Comparison of ENCODE assay signal across 1 cellular context in the genomic region with DNA sequence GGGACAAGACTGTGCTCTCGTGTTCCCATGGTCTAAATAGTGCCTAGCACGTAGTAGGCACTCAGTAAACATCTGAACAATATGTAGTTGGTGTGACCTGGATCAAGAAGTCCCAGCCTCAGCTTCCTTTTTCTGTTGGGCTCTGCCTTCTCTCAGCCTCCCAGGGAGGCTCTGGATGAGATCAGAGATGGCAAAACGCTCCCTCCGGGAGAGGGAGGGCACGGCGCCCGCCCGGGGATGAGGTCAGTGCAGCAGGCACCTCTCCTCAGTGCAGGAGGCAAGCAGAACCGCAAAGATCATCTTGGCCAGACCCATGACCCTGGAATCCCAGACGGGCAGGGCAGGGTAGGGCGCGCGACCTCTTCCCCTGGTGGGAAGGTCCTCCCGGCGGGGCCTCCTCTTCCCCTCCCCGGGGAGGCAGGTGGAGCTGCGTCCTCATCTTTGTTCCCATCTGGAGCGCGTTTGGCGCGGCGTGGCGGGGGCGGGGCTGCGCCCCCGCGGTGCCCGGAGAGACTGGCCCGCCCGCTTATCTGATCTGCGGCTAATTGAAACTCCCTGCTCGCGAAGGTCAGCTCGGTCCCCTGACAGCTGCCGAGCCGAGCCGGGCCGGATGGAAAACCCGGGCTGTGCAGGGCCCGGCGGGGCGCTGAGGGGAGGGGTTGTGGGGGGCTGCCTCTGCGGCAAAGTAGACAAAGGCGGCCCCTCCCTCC.
TF ChIP-seq lines count a peak whose summit lies in the region.

No MANE protein-coding gene starts in this region.

TF ChIP-seq in HepG2, 621 proteins besides CTCF, POLR2A, EP300 and RAD21 (continued from another document and continues in another):
- TF ChIP-seq, protein P1, sequence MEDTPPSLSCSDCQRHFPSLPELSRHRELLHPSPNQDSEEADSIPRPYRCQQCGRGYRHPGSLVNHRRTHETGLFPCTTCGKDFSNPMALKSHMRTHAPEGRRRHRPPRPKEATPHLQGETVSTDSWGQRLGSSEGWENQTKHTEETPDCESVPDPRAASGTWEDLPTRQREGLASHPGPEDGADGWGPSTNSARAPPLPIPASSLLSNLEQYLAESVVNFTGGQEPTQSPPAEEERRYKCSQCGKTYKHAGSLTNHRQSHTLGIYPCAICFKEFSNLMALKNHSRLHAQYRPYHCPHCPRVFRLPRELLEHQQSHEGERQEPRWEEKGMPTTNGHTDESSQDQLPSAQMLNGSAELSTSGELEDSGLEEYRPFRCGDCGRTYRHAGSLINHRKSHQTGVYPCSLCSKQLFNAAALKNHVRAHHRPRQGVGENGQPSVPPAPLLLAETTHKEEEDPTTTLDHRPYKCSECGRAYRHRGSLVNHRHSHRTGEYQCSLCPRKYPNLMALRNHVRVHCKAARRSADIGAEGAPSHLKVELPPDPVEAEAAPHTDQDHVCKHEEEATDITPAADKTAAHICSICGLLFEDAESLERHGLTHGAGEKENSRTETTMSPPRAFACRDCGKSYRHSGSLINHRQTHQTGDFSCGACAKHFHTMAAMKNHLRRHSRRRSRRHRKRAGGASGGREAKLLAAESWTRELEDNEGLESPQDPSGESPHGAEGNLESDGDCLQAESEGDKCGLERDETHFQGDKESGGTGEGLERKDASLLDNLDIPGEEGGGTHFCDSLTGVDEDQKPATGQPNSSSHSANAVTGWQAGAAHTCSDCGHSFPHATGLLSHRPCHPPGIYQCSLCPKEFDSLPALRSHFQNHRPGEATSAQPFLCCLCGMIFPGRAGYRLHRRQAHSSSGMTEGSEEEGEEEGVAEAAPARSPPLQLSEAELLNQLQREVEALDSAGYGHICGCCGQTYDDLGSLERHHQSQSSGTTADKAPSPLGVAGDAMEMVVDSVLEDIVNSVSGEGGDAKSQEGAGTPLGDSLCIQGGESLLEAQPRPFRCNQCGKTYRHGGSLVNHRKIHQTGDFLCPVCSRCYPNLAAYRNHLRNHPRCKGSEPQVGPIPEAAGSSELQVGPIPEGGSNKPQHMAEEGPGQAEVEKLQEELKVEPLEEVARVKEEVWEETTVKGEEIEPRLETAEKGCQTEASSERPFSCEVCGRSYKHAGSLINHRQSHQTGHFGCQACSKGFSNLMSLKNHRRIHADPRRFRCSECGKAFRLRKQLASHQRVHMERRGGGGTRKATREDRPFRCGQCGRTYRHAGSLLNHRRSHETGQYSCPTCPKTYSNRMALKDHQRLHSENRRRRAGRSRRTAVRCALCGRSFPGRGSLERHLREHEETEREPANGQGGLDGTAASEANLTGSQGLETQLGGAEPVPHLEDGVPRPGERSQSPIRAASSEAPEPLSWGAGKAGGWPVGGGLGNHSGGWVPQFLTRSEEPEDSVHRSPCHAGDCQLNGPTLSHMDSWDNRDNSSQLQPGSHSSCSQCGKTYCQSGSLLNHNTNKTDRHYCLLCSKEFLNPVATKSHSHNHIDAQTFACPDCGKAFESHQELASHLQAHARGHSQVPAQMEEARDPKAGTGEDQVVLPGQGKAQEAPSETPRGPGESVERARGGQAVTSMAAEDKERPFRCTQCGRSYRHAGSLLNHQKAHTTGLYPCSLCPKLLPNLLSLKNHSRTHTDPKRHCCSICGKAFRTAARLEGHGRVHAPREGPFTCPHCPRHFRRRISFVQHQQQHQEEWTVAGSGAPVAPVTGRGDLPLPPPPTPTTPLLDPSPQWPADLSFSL (CRISPR knock-in tag; IDR thresholded peaks at IDR 0.05): 0 out of 2 replicates have a peak, but pooled peaks have one; percentile 19
- no peak for TF ChIP-seq SP1 (IDR thresholded peaks at IDR 0.05)
- TF ChIP-seq SP1 (CRISPR knock-in tag; IDR thresholded peaks at IDR 0.05): no peak
- TF ChIP-seq CAMTA2 (CRISPR knock-in tag; IDR thresholded peaks at IDR 0.05; ENCODE audit: borderline replicate concordance): 0 out of 2 replicates have a peak, but pooled peaks have one; percentile 43
- TF ChIP-seq ZNF724P (CRISPR knock-in tag; IDR thresholded peaks at IDR 0.05; ENCODE audit: borderline replicate concordance): 0 out of 2 replicates have a peak, but pooled peaks have one; percentile 31
- TF ChIP-seq, protein P2, sequence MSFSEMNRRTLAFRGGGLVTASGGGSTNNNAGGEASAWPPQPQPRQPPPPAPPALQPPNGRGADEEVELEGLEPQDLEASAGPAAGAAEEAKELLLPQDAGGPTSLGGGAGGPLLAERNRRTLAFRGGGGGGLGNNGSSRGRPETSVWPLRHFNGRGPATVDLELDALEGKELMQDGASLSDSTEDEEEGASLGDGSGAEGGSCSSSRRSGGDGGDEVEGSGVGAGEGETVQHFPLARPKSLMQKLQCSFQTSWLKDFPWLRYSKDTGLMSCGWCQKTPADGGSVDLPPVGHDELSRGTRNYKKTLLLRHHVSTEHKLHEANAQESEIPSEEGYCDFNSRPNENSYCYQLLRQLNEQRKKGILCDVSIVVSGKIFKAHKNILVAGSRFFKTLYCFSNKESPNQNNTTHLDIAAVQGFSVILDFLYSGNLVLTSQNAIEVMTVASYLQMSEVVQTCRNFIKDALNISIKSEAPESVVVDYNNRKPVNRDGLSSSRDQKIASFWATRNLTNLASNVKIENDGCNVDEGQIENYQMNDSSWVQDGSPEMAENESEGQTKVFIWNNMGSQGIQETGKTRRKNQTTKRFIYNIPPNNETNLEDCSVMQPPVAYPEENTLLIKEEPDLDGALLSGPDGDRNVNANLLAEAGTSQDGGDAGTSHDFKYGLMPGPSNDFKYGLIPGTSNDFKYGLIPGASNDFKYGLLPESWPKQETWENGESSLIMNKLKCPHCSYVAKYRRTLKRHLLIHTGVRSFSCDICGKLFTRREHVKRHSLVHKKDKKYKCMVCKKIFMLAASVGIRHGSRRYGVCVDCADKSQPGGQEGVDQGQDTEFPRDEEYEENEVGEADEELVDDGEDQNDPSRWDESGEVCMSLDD (CRISPR knock-in tag; IDR thresholded peaks at IDR 0.05; ENCODE audit: borderline replicate concordance): no peak
- TF ChIP-seq LCORL (IDR thresholded peaks at IDR 0.05): no peak
- TF ChIP-seq LCORL (CRISPR knock-in tag; IDR thresholded peaks at IDR 0.05): no peak
- TF ChIP-seq, protein P3, sequence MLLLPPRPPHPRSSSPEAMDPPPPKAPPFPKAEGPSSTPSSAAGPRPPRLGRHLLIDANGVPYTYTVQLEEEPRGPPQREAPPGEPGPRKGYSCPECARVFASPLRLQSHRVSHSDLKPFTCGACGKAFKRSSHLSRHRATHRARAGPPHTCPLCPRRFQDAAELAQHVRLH (CRISPR knock-in tag; IDR thresholded peaks at IDR 0.05; ENCODE audit: borderline replicate concordance, low read depth): no peak
- TF ChIP-seq FOXK1 (CRISPR knock-in tag; IDR thresholded peaks at IDR 0.05; ENCODE audit: borderline replicate concordance, low read depth): peak; percentile 18; the same call in 1 of the 2 replicates
- TF ChIP-seq KLF16 (CRISPR knock-in tag; IDR thresholded peaks at IDR 0.05): peak in 1 of 2 experiments; percentile 41; a peak in 1 of 4 replicates
- no peak for TF ChIP-seq HNF4G (IDR thresholded peaks at IDR 0.05; ENCODE audit: borderline replicate concordance, low read depth, low read length)
- no peak; the same call in 1 of the 2 replicates for TF ChIP-seq HNF4G (CRISPR knock-in tag; IDR thresholded peaks at IDR 0.05; ENCODE audit: borderline replicate concordance, low read depth)
- peak; percentile 76 for TF ChIP-seq ZSCAN25 (CRISPR knock-in tag; IDR thresholded peaks at IDR 0.05)
- TF ChIP-seq, protein P4, sequence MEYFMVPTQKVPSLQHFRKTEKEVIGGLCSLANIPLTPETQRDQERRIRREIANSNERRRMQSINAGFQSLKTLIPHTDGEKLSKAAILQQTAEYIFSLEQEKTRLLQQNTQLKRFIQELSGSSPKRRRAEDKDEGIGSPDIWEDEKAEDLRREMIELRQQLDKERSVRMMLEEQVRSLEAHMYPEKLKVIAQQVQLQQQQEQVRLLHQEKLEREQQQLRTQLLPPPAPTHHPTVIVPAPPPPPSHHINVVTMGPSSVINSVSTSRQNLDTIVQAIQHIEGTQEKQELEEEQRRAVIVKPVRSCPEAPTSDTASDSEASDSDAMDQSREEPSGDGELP (IDR thresholded peaks at IDR 0.05; ENCODE audit: borderline replicate concordance, low read depth): peak; percentile 36; the same call in 1 of the 2 replicates
- TF ChIP-seq CBX2 (IDR thresholded peaks at IDR 0.05; ENCODE audit: low read depth, low read length): no peak
- no peak for TF ChIP-seq CBX2 (CRISPR knock-in tag; IDR thresholded peaks at IDR 0.05; ENCODE audit: low read depth)
- peak; percentile 59 for TF ChIP-seq XRCC5 (optimal IDR thresholded peaks at IDR 0.05; ENCODE audit: low read length)
- no peak for TF ChIP-seq CBX1 (IDR thresholded peaks at IDR 0.05; ENCODE audit: low read depth)
- TF ChIP-seq, protein P5, sequence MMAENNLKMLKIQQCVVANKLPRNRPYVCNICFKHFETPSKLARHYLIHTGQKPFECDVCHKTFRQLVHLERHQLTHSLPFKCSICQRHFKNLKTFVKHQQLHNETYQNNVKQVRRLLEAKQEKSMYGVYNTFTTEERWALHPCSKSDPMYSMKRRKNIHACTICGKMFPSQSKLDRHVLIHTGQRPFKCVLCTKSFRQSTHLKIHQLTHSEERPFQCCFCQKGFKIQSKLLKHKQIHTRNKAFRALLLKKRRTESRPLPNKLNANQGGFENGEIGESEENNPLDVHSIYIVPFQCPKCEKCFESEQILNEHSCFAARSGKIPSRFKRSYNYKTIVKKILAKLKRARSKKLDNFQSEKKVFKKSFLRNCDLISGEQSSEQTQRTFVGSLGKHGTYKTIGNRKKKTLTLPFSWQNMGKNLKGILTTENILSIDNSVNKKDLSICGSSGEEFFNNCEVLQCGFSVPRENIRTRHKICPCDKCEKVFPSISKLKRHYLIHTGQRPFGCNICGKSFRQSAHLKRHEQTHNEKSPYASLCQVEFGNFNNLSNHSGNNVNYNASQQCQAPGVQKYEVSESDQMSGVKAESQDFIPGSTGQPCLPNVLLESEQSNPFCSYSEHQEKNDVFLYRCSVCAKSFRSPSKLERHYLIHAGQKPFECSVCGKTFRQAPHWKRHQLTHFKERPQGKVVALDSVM (CRISPR knock-in tag; IDR thresholded peaks at IDR 0.05): peak; percentile 97
- TF ChIP-seq ERF (CRISPR knock-in tag; IDR thresholded peaks at IDR 0.05): peak; percentile 42; the same call in 1 of the 2 replicates
- TF ChIP-seq ATRX (CRISPR knock-in tag; IDR thresholded peaks at IDR 0.05; ENCODE audit: borderline replicate concordance): no peak
- 0 out of 2 replicates have a peak, but pooled peaks have one; percentile 46 for TF ChIP-seq ZNF446 (CRISPR knock-in tag; IDR thresholded peaks at IDR 0.05)
- TF ChIP-seq FOSL2 (CRISPR knock-in tag; IDR thresholded peaks at IDR 0.05): 0 out of 2 replicates have a peak, but pooled peaks have one; percentile 17
- TF ChIP-seq, protein P6, sequence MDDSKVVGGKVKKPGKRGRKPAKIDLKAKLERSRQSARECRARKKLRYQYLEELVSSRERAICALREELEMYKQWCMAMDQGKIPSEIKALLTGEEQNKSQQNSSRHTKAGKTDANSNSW (CRISPR knock-in tag; IDR thresholded peaks at IDR 0.05; ENCODE audit: borderline replicate concordance): no peak
- peak; percentile 81 for TF ChIP-seq PHF21A (CRISPR knock-in tag; IDR thresholded peaks at IDR 0.05)
- TF ChIP-seq, protein P7, sequence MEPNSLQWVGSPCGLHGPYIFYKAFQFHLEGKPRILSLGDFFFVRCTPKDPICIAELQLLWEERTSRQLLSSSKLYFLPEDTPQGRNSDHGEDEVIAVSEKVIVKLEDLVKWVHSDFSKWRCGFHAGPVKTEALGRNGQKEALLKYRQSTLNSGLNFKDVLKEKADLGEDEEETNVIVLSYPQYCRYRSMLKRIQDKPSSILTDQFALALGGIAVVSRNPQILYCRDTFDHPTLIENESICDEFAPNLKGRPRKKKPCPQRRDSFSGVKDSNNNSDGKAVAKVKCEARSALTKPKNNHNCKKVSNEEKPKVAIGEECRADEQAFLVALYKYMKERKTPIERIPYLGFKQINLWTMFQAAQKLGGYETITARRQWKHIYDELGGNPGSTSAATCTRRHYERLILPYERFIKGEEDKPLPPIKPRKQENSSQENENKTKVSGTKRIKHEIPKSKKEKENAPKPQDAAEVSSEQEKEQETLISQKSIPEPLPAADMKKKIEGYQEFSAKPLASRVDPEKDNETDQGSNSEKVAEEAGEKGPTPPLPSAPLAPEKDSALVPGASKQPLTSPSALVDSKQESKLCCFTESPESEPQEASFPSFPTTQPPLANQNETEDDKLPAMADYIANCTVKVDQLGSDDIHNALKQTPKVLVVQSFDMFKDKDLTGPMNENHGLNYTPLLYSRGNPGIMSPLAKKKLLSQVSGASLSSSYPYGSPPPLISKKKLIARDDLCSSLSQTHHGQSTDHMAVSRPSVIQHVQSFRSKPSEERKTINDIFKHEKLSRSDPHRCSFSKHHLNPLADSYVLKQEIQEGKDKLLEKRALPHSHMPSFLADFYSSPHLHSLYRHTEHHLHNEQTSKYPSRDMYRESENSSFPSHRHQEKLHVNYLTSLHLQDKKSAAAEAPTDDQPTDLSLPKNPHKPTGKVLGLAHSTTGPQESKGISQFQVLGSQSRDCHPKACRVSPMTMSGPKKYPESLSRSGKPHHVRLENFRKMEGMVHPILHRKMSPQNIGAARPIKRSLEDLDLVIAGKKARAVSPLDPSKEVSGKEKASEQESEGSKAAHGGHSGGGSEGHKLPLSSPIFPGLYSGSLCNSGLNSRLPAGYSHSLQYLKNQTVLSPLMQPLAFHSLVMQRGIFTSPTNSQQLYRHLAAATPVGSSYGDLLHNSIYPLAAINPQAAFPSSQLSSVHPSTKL (CRISPR knock-in tag; IDR thresholded peaks at IDR 0.05): 0 out of 2 replicates have a peak, but pooled peaks have one; percentile 44
- TF ChIP-seq, protein P8, sequence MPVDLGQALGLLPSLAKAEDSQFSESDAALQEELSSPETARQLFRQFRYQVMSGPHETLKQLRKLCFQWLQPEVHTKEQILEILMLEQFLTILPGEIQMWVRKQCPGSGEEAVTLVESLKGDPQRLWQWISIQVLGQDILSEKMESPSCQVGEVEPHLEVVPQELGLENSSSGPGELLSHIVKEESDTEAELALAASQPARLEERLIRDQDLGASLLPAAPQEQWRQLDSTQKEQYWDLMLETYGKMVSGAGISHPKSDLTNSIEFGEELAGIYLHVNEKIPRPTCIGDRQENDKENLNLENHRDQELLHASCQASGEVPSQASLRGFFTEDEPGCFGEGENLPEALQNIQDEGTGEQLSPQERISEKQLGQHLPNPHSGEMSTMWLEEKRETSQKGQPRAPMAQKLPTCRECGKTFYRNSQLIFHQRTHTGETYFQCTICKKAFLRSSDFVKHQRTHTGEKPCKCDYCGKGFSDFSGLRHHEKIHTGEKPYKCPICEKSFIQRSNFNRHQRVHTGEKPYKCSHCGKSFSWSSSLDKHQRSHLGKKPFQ (CRISPR knock-in tag; IDR thresholded peaks at IDR 0.05; ENCODE audit: insufficient replicate concordance): no peak
